In the genomic region with DNA sequence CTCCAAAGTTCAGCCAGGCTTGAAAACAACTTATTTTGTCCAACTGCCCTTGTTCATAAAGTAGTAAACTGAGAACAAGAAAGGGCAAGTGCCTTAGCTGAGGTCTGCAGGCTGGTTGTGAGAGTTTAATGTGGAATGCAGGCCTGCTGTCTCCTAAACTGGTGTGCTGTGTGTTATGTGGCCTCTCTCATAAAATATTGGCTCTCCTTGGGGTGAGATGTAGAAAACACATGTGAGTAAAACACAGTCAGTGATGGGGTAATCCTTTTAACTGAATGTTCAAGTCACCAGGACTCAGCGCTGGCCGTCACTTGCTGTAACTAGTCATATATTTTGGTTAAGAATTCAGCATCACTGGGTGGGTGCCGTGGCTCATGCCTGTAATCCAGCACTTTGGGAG, we compare ENCODE assay signal across 1 cellular context.
TF ChIP-seq lines count a peak whose summit lies in the region.

No MANE protein-coding gene starts in this region.

TF ChIP-seq in IMR-90, 13 proteins besides CTCF, POLR2A, EP300 and RAD21:
- TF ChIP-seq MXI1 (IDR thresholded peaks at IDR 0.05; ENCODE audit: borderline replicate concordance, low read depth, low read length) (no peak), MAFK (IDR thresholded peaks at IDR 0.05; ENCODE audit: low read depth, low read length) (no peak), SMC3 (IDR thresholded peaks at IDR 0.05; ENCODE audit: low read depth, low read length) (no peak), NFE2L2 (IDR thresholded peaks at IDR 0.05; ENCODE audit: low read depth, low read length) (no peak), RFX5 (IDR thresholded peaks at IDR 0.05; ENCODE audit: low read depth, low read length) (no peak), FOS (IDR thresholded peaks at IDR 0.05; ENCODE audit: low read depth, low read length) (no peak)
- TF ChIP-seq, protein P1, sequence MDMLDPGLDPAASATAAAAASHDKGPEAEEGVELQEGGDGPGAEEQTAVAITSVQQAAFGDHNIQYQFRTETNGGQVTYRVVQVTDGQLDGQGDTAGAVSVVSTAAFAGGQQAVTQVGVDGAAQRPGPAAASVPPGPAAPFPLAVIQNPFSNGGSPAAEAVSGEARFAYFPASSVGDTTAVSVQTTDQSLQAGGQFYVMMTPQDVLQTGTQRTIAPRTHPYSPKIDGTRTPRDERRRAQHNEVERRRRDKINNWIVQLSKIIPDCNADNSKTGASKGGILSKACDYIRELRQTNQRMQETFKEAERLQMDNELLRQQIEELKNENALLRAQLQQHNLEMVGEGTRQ (IDR thresholded peaks at IDR 0.05; ENCODE audit: low read depth, low read length), result no peak
- TF ChIP-seq, protein P2, sequence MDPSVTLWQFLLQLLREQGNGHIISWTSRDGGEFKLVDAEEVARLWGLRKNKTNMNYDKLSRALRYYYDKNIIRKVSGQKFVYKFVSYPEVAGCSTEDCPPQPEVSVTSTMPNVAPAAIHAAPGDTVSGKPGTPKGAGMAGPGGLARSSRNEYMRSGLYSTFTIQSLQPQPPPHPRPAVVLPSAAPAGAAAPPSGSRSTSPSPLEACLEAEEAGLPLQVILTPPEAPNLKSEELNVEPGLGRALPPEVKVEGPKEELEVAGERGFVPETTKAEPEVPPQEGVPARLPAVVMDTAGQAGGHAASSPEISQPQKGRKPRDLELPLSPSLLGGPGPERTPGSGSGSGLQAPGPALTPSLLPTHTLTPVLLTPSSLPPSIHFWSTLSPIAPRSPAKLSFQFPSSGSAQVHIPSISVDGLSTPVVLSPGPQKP (IDR thresholded peaks at IDR 0.05; ENCODE audit: borderline replicate concordance, low read depth, low read length), result no peak
